8 cellular contexts compared by ENCODE assay signal in the genomic region with DNA sequence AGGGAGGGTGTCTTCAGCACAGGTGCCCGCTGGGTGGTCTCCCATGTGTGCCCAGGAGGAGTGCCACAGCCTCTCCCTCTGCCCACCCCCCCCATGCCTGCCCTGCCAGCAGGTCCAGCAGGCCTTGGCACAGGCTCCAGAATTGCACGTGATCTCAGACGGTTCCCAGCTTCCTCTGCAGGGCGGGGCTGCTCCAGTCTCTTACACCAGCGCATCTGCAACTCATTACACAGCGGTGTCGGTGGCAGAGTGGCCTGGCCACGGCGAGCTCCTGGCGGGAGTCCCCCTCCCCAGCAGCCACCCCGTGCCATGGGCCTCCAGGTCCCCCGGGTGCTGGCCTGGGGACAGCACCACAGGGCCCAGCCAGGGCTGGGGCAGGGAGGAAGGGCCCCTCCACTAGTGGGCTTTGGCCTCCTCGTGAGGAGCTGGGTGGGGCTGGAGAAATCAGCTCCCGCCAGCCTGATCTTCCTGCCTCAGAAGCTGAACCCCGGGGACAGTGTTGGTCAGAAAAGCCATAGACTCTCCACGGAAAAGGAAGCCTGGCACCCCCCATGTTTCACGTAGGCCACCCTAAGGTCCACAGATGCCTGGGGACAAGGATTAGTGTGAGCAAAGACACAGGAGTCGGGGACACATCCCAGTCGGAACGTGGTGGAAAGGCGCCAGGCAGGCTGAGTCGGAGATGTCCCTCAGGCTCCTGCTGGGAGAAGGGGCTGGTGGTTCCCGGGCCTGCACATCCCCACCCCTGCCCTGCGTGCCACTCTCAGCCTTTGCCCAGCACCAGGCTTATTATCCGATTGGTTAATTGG. TPM values are rescaled to one million over a fixed set of nuclear protein-coding genes. Genes with fewer than 3 reads are reported as not detected.
DNase-seq lines count a peak whose midpoint lies in the region; ATAC-seq and TF ChIP-seq lines count a peak whose summit lies in the region.

No MANE protein-coding gene starts in this region.

- H3K27me3 Mint-ChIP-seq in activated naive CD8-positive, alpha-beta T cell treated with anti-CD3 and anti-CD28 coated beads, Interleukin-2, amount 50 U/mL, for 24 hours, result peaks cover 2% of the 10 kb centered on the region

- intact Hi-C loops in A673 (cut with micrococcal nuclease; ENCODE audit: unreplicated experiment) (loop anchor here (5.0 kb wide), 1 partner anchor 41 kb away; no protein-coding TSS in a partner anchor), IMR-90 (cut with micrococcal nuclease) (no loop called here), esophagus squamous epithelium (cut with DNase I) (loop anchor here (10.0 kb wide), 1 partner anchor 68 kb away; no protein-coding TSS in a partner anchor), OCI-LY7 (cut with micrococcal nuclease; ENCODE audit: unreplicated experiment) (no loop called here)

- H3K9me1 ChIP-seq in IMR-90 (ENCODE audit: insufficient read depth, low read length), result peaks cover 19% of the 10 kb centered on the region

- H4K8ac ChIP-seq in IMR-90 (ENCODE audit: low read depth in 2 of 2, low read length in 2 of 2) (peak overlapping the region in 1 of 2 experiments; percentile 77; a peak in 1 of 4 replicates), neuronal stem cell (ENCODE audit: low read depth, low read length) (no peak overlapping the region)

- H3K4me3 ChIP-seq in A673 (ENCODE audit: low read depth, low read length, poor library complexity, severe bottlenecking) (peak overlapping the region; percentile 6), IMR-90 (ENCODE audit: insufficient read depth, low read depth, low read length) (no peak overlapping the region), SK-N-MC (peak overlapping the region; percentile 76), esophagus squamous epithelium (peak overlapping the region in 3 of 4 donors; percentile 7 to 57 (median 30)), neuronal stem cell (ENCODE audit: low read length in 2 of 2) (no peak overlapping the region), OCI-LY7 (ENCODE audit: low read depth, low read length, poor library complexity, severe bottlenecking) (no peak overlapping the region)

- H2AK5ac ChIP-seq in IMR-90 (ENCODE audit: low read depth, low read length), result peak overlapping the region; percentile 90; the same call in 1 of the 2 replicates
- H2AK5ac ChIP-seq in neuronal stem cell (ENCODE audit: low read depth, low read length), result peak overlapping the region; percentile 66

- peak overlapping the region; percentile 83 for H2AK9ac ChIP-seq in IMR-90 (replicated peaks; ENCODE audit: low read depth, low read length, poor library complexity)

- POLR2A ChIA-PET in A673 (lab: Charles Lee; ENCODE audit: low non-redundant PET), result interaction anchor here (0.9 kb wide), 1 partner anchor 68 kb away, joined by 10 read pairs; no protein-coding TSS in a partner anchor
- POLR2A ChIA-PET in IMR-90 (lab: Charles Lee; ENCODE audit: unreplicated experiment), result interaction anchor here (0.6 kb wide), 1 partner anchor 12 kb away, joined by 3 read pairs; no protein-coding TSS in a partner anchor
- POLR2A ChIA-PET in OCI-LY7 (lab: Charles Lee), result no interaction called here

- TF ChIP-seq CTCF in A673 (conservative IDR thresholded peaks at IDR 0.05; ENCODE audit: low read depth, low read length) (no peak), IMR-90 (conservative IDR thresholded peaks at IDR 0.05; ENCODE audit: low read depth, low read length) (no peak), esophagus squamous epithelium (IDR thresholded peaks at IDR 0.05) (peak in 1 of 6 experiments; percentile 1), OCI-LY7 (conservative IDR thresholded peaks at IDR 0.05; ENCODE audit: low read length) (no peak)

- no peak for TF ChIP-seq RAD21 in IMR-90 (IDR thresholded peaks at IDR 0.05; ENCODE audit: low read length)

- peaks cover 18 to 96% of the 10 kb centered on the region in 2 experiments for H3K79me1 ChIP-seq in IMR-90 (ENCODE audit: low read depth in 1 of 2, low read length in 2 of 2)
- H3K79me1 ChIP-seq in neuronal stem cell (ENCODE audit: low read depth, low read length), result peaks cover 56% of the 10 kb centered on the region

- no peaks in the 10 kb centered on the region for H3K9me2 ChIP-seq in OCI-LY7 (ENCODE audit: insufficient read depth, low read length)

- dilution Hi-C loops in IMR-90 (cut with HindIII; ENCODE audit: low sequenced_read_pairs, unreplicated experiment), result no loop called here

- H4K91ac ChIP-seq in IMR-90 (ENCODE audit: insufficient read depth, low read depth, low read length), result 0 out of 2 replicates have a peak overlapping the region, but pooled peaks have one; percentile 63
- no peak overlapping the region for H4K91ac ChIP-seq in neuronal stem cell (ENCODE audit: low read depth, low read length, poor library complexity)

- H3K9ac ChIP-seq in IMR-90 (ENCODE audit: low read depth, low read length) (no peak overlapping the region), SK-N-MC (ENCODE audit: insufficient read length) (peak overlapping the region; percentile 73), neuronal stem cell (ENCODE audit: low read depth, low read length, poor library complexity) (no peak overlapping the region)

- no peak overlapping the region for H3K18ac ChIP-seq in IMR-90 (ENCODE audit: low read depth, low read length)
- peak overlapping the region; percentile 15 for H3K18ac ChIP-seq in neuronal stem cell (ENCODE audit: low read length)

- H4K20me1 ChIP-seq in IMR-90 (ENCODE audit: insufficient read depth, low read length) (peaks cover 100% of the 10 kb centered on the region), OCI-LY7 (ENCODE audit: insufficient read depth, low read length) (no peaks in the 10 kb centered on the region)

- no peak for TF ChIP-seq POLR2A in IMR-90 (IDR thresholded peaks at IDR 0.05; ENCODE audit: low read depth, low read length)
- TF ChIP-seq POLR2A in esophagus squamous epithelium (IDR thresholded peaks at IDR 0.05), result peak in 2 of 4 donors; percentile 73 to 77

- no peaks in the 10 kb centered on the region for H3K9me3 Mint-ChIP-seq in activated naive CD8-positive, alpha-beta T cell treated with anti-CD3 and anti-CD28 coated beads, Interleukin-2, amount 50 U/mL, for 24 hours

- H2BK12ac ChIP-seq in neuronal stem cell (ENCODE audit: low read length), result no peak overlapping the region

- DNase-seq in A673 (ENCODE audit: low spot score) (peak; percentile 94), IMR-90 (peak; percentile 83), SK-N-MC (ENCODE audit: low read depth, low spot score) (peak; percentile 53), esophagus squamous epithelium (lab: John Stamatoyannopoulos, UW) (peak; percentile 37), neuronal stem cell (ENCODE audit: low spot score) (no peak), OCI-LY7 (ENCODE audit: low spot score) (no peak)
- no peak for DNase-seq in activated naive CD8-positive, alpha-beta T cell treated with anti-CD3 and anti-CD28 coated beads, Interleukin-2, amount 50 U/mL, for 24 hours

- H3K23ac ChIP-seq in IMR-90 (ENCODE audit: low read depth, low read length), result peak overlapping the region; percentile 62; the same call in 1 of the 2 replicates
- no peak overlapping the region for H3K23ac ChIP-seq in neuronal stem cell (ENCODE audit: low read depth, low read length, poor library complexity)

- peak overlapping the region; percentile 86 for H3K27ac ChIP-seq in A673 (ENCODE audit: low read depth, low read length, poor library complexity, severe bottlenecking)
- H3K27ac ChIP-seq in IMR-90 (ENCODE audit: insufficient read depth, low read length), result peak overlapping the region; percentile 28
- peak overlapping the region; percentile 98 for H3K27ac ChIP-seq in SK-N-MC
- peak overlapping the region; percentile 88 to 94 (median 92) for H3K27ac ChIP-seq in esophagus squamous epithelium
- no peak overlapping the region for H3K27ac ChIP-seq in neuronal stem cell (replicated peaks; ENCODE audit: low read length)
- H3K27ac ChIP-seq in OCI-LY7 (ENCODE audit: low read depth, low read length, poor library complexity, severe bottlenecking), result no peak overlapping the region

- peak overlapping the region; percentile 25 for H2BK5ac ChIP-seq in IMR-90 (ENCODE audit: low read depth, low read length, poor library complexity, severe bottlenecking)
- H2BK5ac ChIP-seq in neuronal stem cell (ENCODE audit: low read length), result no peak overlapping the region

- 69% methylated on average over 8 of the region's 25 CpGs; no CpG with 5 or more reads in 1 of the 2 experiments for WGBS in IMR-90 (ENCODE audit: extremely low coverage in 2 of 2, insufficient read length in 1 of 2), 2 experiments
- 20 to 67% methylated on average over 1 to 3 of the region's 25 CpGs for WGBS in esophagus squamous epithelium, 2 donors
- no CpG with 5 or more reads among the region's 25 CpGs for WGBS in neuronal stem cell (ENCODE audit: extremely low coverage in 2 of 2, insufficient read length in 2 of 2, insufficient replicate concordance in 1 of 2), 2 donors

- H2BK120ac ChIP-seq in IMR-90 (ENCODE audit: low read depth, low read length) (no peak overlapping the region; the same call in 1 of the 2 replicates), neuronal stem cell (ENCODE audit: low read depth, low read length) (no peak overlapping the region)

- H3K36me3 Mint-ChIP-seq in activated naive CD8-positive, alpha-beta T cell treated with anti-CD3 and anti-CD28 coated beads, Interleukin-2, amount 50 U/mL, for 24 hours (ENCODE audit: low read depth), result no peaks in the 10 kb centered on the region

- H2BK20ac ChIP-seq in IMR-90 (ENCODE audit: low read depth, low read length), result peak overlapping the region; percentile 27; the same call in 1 of the 2 replicates

- no peak overlapping the region; the same call in 1 of the 2 replicates for H3K56ac ChIP-seq in IMR-90 (ENCODE audit: extremely low read depth, insufficient read depth, low read length)

- H3K4me1 Mint-ChIP-seq in activated naive CD8-positive, alpha-beta T cell treated with anti-CD3 and anti-CD28 coated beads, Interleukin-2, amount 50 U/mL, for 24 hours, result no peaks in the 10 kb centered on the region

- H3K9me3 ChIP-seq in A673 (ENCODE audit: low read depth, low read length, poor library complexity, severe bottlenecking), result no peaks in the 10 kb centered on the region
- H3K9me3 ChIP-seq in IMR-90 (ENCODE audit: control insufficient read depth, insufficient read depth, low read length), result no peaks in the 10 kb centered on the region
- H3K9me3 ChIP-seq in SK-N-MC (ENCODE audit: low read depth, low read length), result no peaks in the 10 kb centered on the region
- no peaks in the 10 kb centered on the region for H3K9me3 ChIP-seq in esophagus squamous epithelium
- no peaks in the 10 kb centered on the region for H3K9me3 ChIP-seq in neuronal stem cell (replicated peaks in 1 of 2; ENCODE audit: control insufficient read depth in 2 of 2, insufficient read depth in 1 of 2, low read depth in 1 of 2, low read length in 2 of 2)
- no peaks in the 10 kb centered on the region for H3K9me3 ChIP-seq in OCI-LY7 (ENCODE audit: low read length)

- H3K79me2 ChIP-seq in OCI-LY7 (ENCODE audit: insufficient read depth, low read depth, low read length), result no peaks in the 10 kb centered on the region

- no peaks in the 10 kb centered on the region for H3K27me3 ChIP-seq in A673 (replicated peaks; ENCODE audit: insufficient read depth, low read depth, low read length, poor library complexity)
- H3K27me3 ChIP-seq in IMR-90 (ENCODE audit: control insufficient read depth, insufficient read depth, low read length), result no peaks in the 10 kb centered on the region
- H3K27me3 ChIP-seq in esophagus squamous epithelium, result no peaks in the 10 kb centered on the region
- H3K27me3 ChIP-seq in neuronal stem cell (ENCODE audit: control insufficient read depth in 3 of 3, insufficient read depth in 3 of 3, low read depth in 1 of 3, low read length in 3 of 3), result no peaks in the 10 kb centered on the region

- no peak overlapping the region for H4K5ac ChIP-seq in IMR-90 (ENCODE audit: low read depth, low read length)

- H2AFZ ChIP-seq in IMR-90 (replicated peaks; ENCODE audit: low read length, poor library complexity) (peak overlapping the region; percentile 85), neuronal stem cell (ENCODE audit: low read length) (no peak overlapping the region), OCI-LY7 (ENCODE audit: low read length) (no peak overlapping the region)

- CTCF ChIA-PET in A673 (lab: Charles Lee), result interaction anchor here (0.8 kb wide), 1 partner anchor 68 kb away, joined by 4 read pairs; no protein-coding TSS in a partner anchor
- CTCF ChIA-PET in IMR-90 (lab: Yijun Ruan, JAX), result interaction anchor here (1.0 kb wide), 1 partner anchor 195 kb away, joined by 3 read pairs; no protein-coding TSS in a partner anchor
- CTCF ChIA-PET in OCI-LY7 (lab: Charles Lee; ENCODE audit: unreplicated experiment), result no interaction called here

- peak overlapping the region; percentile 9; the same call in 1 of the 3 replicates for H2BK15ac ChIP-seq in IMR-90 (ENCODE audit: low read depth, low read length)
- H2BK15ac ChIP-seq in neuronal stem cell (ENCODE audit: low read length), result no peak overlapping the region

- H3K14ac ChIP-seq in IMR-90 (replicated peaks; ENCODE audit: low read depth, low read length) (peak overlapping the region; percentile 57; the same call in 1 of the 2 replicates), neuronal stem cell (ENCODE audit: low read length) (no peak overlapping the region)

- in situ Hi-C loops in IMR-90 (cut with MboI; ENCODE audit: low sequenced_read_pairs), result no loop called here

- H3K4me3 Mint-ChIP-seq in activated naive CD8-positive, alpha-beta T cell treated with anti-CD3 and anti-CD28 coated beads, Interleukin-2, amount 50 U/mL, for 24 hours, result no peak overlapping the region

- BruUV-seq in A673 (replicated peaks; lab: Mats Ljungman, UMichigan) (no TSS peak), IMR-90 (replicated peaks; lab: Mats Ljungman, UMichigan) (no TSS peak), OCI-LY7 (replicated peaks; lab: Mats Ljungman, UMichigan) (no TSS peak)

- H3K4me1 ChIP-seq in A673 (ENCODE audit: insufficient read depth, low read length, poor library complexity, severe bottlenecking), result peaks cover 57% of the 10 kb centered on the region
- H3K4me1 ChIP-seq in IMR-90 (ENCODE audit: control insufficient read depth, insufficient read depth, low read length), result peaks cover 19% of the 10 kb centered on the region
- H3K4me1 ChIP-seq in esophagus squamous epithelium, result peaks cover 76 to 96% (median 86%) of the 10 kb centered on the region in 3 donors
- peaks cover 3 to 10% of the 10 kb centered on the region in 2 donors for H3K4me1 ChIP-seq in neuronal stem cell (ENCODE audit: control insufficient read depth in 2 of 2, insufficient read depth in 1 of 2, low read depth in 1 of 2, low read length in 2 of 2)
- no peaks in the 10 kb centered on the region for H3K4me1 ChIP-seq in OCI-LY7 (ENCODE audit: insufficient read depth, low read length, poor library complexity, severe bottlenecking)

- H3K36me3 ChIP-seq in A673 (ENCODE audit: insufficient read depth, low read length, poor library complexity, severe bottlenecking), result no peaks in the 10 kb centered on the region
- H3K36me3 ChIP-seq in IMR-90 (ENCODE audit: control insufficient read depth, insufficient read depth, low read length), result no peaks in the 10 kb centered on the region
- H3K36me3 ChIP-seq in SK-N-MC (ENCODE audit: insufficient read depth, low read length), result no peaks in the 10 kb centered on the region
- no peaks in the 10 kb centered on the region for H3K36me3 ChIP-seq in esophagus squamous epithelium
- no peaks in the 10 kb centered on the region for H3K36me3 ChIP-seq in neuronal stem cell (replicated peaks in 1 of 2; ENCODE audit: control insufficient read depth in 2 of 2, insufficient read depth in 2 of 2, low read length in 2 of 2)
- H3K36me3 ChIP-seq in OCI-LY7 (ENCODE audit: insufficient read depth, low read length), result no peaks in the 10 kb centered on the region

- ATAC-seq in IMR-90 (ENCODE audit: low read depth) (peak; percentile 92), GM19452 (IDR thresholded peaks at IDR 0.05; ENCODE audit: unreplicated experiment) (no peak)
- no peak for ATAC-seq in activated naive CD8-positive, alpha-beta T cell treated with anti-CD3 and anti-CD28 coated beads, Interleukin-2, amount 50 U/mL, for 24 hours

- H3K4me2 ChIP-seq in IMR-90 (ENCODE audit: low read depth, low read length) (peak overlapping the region; percentile 9; the same call in 1 of the 2 replicates), neuronal stem cell (ENCODE audit: insufficient read depth, low read length, poor library complexity, severe bottlenecking) (no peak overlapping the region), OCI-LY7 (ENCODE audit: low read length) (no peak overlapping the region)

- peak overlapping the region; percentile 88 for H3K4ac ChIP-seq in IMR-90 (ENCODE audit: low read depth, low read length)
- H3K4ac ChIP-seq in neuronal stem cell (ENCODE audit: low read length), result no peak overlapping the region

- no peak overlapping the region for H3K27ac Mint-ChIP-seq in activated naive CD8-positive, alpha-beta T cell treated with anti-CD3 and anti-CD28 coated beads, Interleukin-2, amount 50 U/mL, for 24 hours

RNA-seq across cellular contexts. Expression of a gene that starts 40.2 kb away (rescaled TPM):
- total RNA-seq in A673 (2021) (50.7 and 54.1 TPM in 2 replicates), IMR-90 (2012; rRNA removed) (7.5 and 8.1 TPM in 2 replicates), esophagus squamous epithelium (10 to 100 TPM; 41.8 to 83.1 (median 50.4) TPM), OCI-LY7 (2022) (0.40 and 0.44 TPM in 2 replicates)
- 17.9 and 19.0 TPM in 2 replicates for polyA plus RNA-seq in IMR-90 (2012; rRNA removed)
- polyA plus RNA-seq in IMR-90 (2012; cell fraction: cytosol; rRNA removed), result 7.8 and 17.6 TPM in 2 replicates
- polyA plus RNA-seq in IMR-90 (2012; cell fraction: nucleus; rRNA removed; ENCODE audit: low replicate concordance), result 11.2 and 21.7 TPM in 2 replicates
- polyA plus RNA-seq in neuronal stem cell (2013, experiment 1 of 2), result 36.1 TPM
- polyA plus RNA-seq in neuronal stem cell (2013, experiment 2 of 2), result 36.3 TPM
- 0.05 and 0.25 TPM in 2 replicates for total RNA-seq in OCI-LY7 (2014; rRNA removed; shearing (Covaris generic))

Comparison
In these comparisons a context has a peak if more than half of its experiments do, and no peak if none do; other contexts are left out.
1. DNase-seq: peak in A673 (single experiment), IMR-90 (single experiment), SK-N-MC (single experiment) and esophagus squamous epithelium (single experiment); none in neuronal stem cell (single experiment), OCI-LY7 (single experiment) and activated naive CD8-positive, alpha-beta T cell treated with anti-CD3 and anti-CD28 coated beads, Interleukin-2, amount 50 U/mL, for 24 hours (single experiment).
2. H3K27ac ChIP-seq: peak in A673 (single experiment), IMR-90 (single experiment), SK-N-MC (single experiment) and esophagus squamous epithelium (4 of 4); none in neuronal stem cell (single experiment) and OCI-LY7 (single experiment).
3. H3K4me3 ChIP-seq: peak in A673 (single experiment), SK-N-MC (single experiment) and esophagus squamous epithelium (3 of 4); none in IMR-90 (single experiment), neuronal stem cell (0 of 2) and OCI-LY7 (single experiment).
4. intact Hi-C loops: an anchor here in A673 (5.0 kb wide) and esophagus squamous epithelium (10.0 kb wide); none called in IMR-90 and OCI-LY7.